Comparison of ENCODE assay signal across 10 cellular contexts in the genomic region with DNA sequence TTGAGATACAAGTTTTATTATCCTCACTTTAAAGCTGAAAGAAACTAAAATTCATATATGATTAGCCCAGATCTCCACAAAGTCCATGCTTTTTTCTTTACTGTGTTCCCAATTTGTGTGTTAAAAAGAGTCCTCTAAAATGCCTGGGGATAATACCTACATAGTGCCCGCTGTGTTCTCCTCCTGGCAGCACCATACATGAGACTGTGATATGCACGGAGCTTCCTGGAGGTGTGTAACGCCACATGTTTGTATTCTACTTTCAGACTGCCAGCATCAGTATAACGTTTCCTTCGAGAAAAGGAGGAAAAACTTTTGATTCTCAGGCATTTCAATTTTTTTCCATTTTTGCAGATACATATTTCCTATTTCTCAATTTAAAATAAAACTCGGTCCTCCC.
"Had no signal": no experiment of that assay in that cellular context is flagged by ENCODE, and none has a peak within 500 bp of the region (broad histone marks: within the 10 kb centered on the region; RNA-seq: fewer than 3 reads in every experiment).

No MANE protein-coding gene starts in this region.

- H3K36me3 Mint-ChIP-seq: brain had no signal

- H2AFZ ChIP-seq: hepatocyte had no signal

- H3K4me1 Mint-ChIP-seq: brain had no signal

- H3K4me3 ChIP-seq: hepatocyte, tibial nerve had no signal

- H3K4me2 ChIP-seq: hepatocyte had no signal

- H3K36me3 ChIP-seq: tibial nerve had no signal

- ATAC-seq: right cardiac atrium had no signal

- H3K27me3 ChIP-seq: hepatocyte, tibial nerve had no signal

- H3K27me3 Mint-ChIP-seq: activated CD8-positive, alpha-beta T cell treated with anti-CD3 and anti-CD28 coated beads for 36 hours; progenitor cell of endocrine pancreas had no signal

- H3K4me3 Mint-ChIP-seq: brain had no signal

- H3K4me1 ChIP-seq: tibial nerve had no signal

- H3K27ac ChIP-seq: hepatocyte, tibial nerve had no signal

- H3K27ac Mint-ChIP-seq: brain, progenitor cell of endocrine pancreas had no signal

- DNase-seq: activated CD4-positive, alpha-beta T cell treated with anti-CD3 and anti-CD28 coated beads for 1 hour; activated CD8-positive, alpha-beta memory T cell treated with anti-CD3 and anti-CD28 coated beads, Interleukin-2, amount 50 U/mL, for 48 hours; small intestine; T1000 had no signal

- FAIRE-seq: small intestine had no signal

- H3K79me2 ChIP-seq: hepatocyte had no signal
